ENCODE assay signal across 28 cellular contexts in the genomic region with DNA sequence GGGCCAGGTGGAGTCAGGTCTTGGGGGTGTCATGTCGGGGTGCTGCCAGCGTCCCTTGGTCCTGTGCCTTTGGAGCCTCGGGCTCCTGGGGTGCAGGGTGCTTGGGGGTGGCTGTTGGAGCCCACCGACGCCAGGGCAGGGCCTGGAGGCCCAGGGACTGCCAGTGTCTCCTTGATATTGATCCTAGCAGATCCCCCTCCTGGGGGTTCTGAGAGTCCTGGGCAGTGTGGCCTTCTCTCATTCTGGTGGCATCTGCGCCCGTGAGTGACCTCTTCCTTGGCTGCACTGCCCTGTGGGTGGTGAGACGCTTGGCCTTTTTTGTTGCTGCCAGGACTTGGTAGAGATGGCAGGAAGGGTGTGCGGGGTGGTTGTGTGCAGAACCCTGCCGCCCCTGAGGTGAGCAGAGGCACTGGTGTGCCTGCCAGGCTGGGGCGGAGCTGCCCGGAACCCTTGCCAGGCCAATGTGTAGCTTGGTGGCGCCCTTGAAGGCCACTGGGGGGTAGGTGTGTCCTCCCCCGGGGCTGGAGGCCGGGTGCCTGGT. TPM values are rescaled to one million over a fixed set of nuclear protein-coding genes. Genes with fewer than 3 reads are reported as not detected.
DNase-seq lines count a peak whose midpoint lies in the region; FAIRE-seq and TF ChIP-seq lines count a peak whose summit lies in the region.
"Had no signal": no experiment of that assay in that cellular context is flagged by ENCODE, and none has a peak within 500 bp of the region (broad histone marks: within the 10 kb centered on the region; RNA-seq: fewer than 3 reads in every experiment).

No MANE protein-coding gene starts in this region.

- peak; percentile 8 for DNase-seq in activated CD8-positive, alpha-beta memory T cell treated with anti-CD3 and anti-CD28 coated beads, Interleukin-2, amount 50 U/mL, for 4 hours
- DNase-seq in activated CD8-positive, alpha-beta memory T cell treated with anti-CD3 and anti-CD28 coated beads for 24 hours = no peak
- peak; percentile 44 for DNase-seq in D341Med (ENCODE audit: low spot score)
- DNase-seq in endodermal cell = peak; percentile 32
- peak; percentile 50 for DNase-seq in sigmoid colon
- no peak for DNase-seq in ureter (ENCODE audit: low spot score)
- DNase-seq in activated gamma-delta T cell (lab: John Stamatoyannopoulos, UW) = no peak
- DNase-seq in HTR-8/SVneo (ENCODE audit: insufficient read length, low spot score) = no peak
- DNase-seq: activated T-cell treated with anti-CD3 and anti-CD28 coated beads, Interleukin-2, amount 50 U/mL, for 24 hours; amniotic stem cell; DMS79; effector CD8-positive, alpha-beta T cell; hypothalamus; Kasumi-1; mesendoderm; NCI-H1417; NCI-H226; psoas muscle; SIG-M5; stimulated activated CD4-positive, alpha-beta T cell treated with anti-CD3 and anti-CD28 coated beads, Interleukin-4, amount 100 ng/mL, for 1 hour; T-helper 9 cell; transverse colon; WERI-Rb-1 had no signal

- 89 to 95% methylated on average over 10 to 15 of the region's 15 CpGs for WGBS in endodermal cell (ENCODE audit: insufficient coverage in 1 of 2, insufficient read length in 1 of 2), 2 experiments
- WGBS in sigmoid colon, 2 donors = 72 to 88% methylated on average over 15 of the region's 15 CpGs

- no peak for TF ChIP-seq EP300 in sigmoid colon (IDR thresholded peaks at IDR 0.05)

- H3K4me3 ChIP-seq in endodermal cell (ENCODE audit: low read length) = no peak overlapping the region
- no peak overlapping the region for H3K4me3 ChIP-seq in sigmoid colon
- H3K4me3 ChIP-seq: breast epithelium, Peyer's patch, psoas muscle, transverse colon had no signal

- H3K4me3 Mint-ChIP-seq in endodermal cell = no peak overlapping the region
- H3K4me3 Mint-ChIP-seq: activated T-cell treated with anti-CD3 and anti-CD28 coated beads, Interleukin-2, amount 50 U/mL, for 24 hours had no signal

- no peaks in the 10 kb centered on the region for H3K9me3 Mint-ChIP-seq in endodermal cell
- H3K9me3 Mint-ChIP-seq: activated T-cell treated with anti-CD3 and anti-CD28 coated beads, Interleukin-2, amount 50 U/mL, for 24 hours had no signal

- TF ChIP-seq CTCF in endodermal cell (conservative IDR thresholded peaks at IDR 0.05) (no peak), sigmoid colon (IDR thresholded peaks at IDR 0.05) (no peak)

- H3K27ac ChIP-seq in endodermal cell (ENCODE audit: low read depth, low read length) = no peak overlapping the region
- no peak overlapping the region for H3K27ac ChIP-seq in sigmoid colon
- H3K27ac ChIP-seq: breast epithelium, epithelial cell of prostate, neutrophil, Peyer's patch, psoas muscle, transverse colon, WERI-Rb-1 had no signal

- no peaks in the 10 kb centered on the region for H3K4me1 Mint-ChIP-seq in endodermal cell

- no peak for TF ChIP-seq POLR2A in sigmoid colon (IDR thresholded peaks at IDR 0.05)

- no peaks in the 10 kb centered on the region for H3K36me3 ChIP-seq in endodermal cell (ENCODE audit: control insufficient read depth, insufficient read depth, low read length)
- no peaks in the 10 kb centered on the region for H3K36me3 ChIP-seq in sigmoid colon
- H3K36me3 ChIP-seq: breast epithelium, neutrophil, Peyer's patch, transverse colon had no signal

- peaks cover 9% of the 10 kb centered on the region for H3K27me3 Mint-ChIP-seq in endodermal cell (ENCODE audit: insufficient read depth)

- H3K4me1 ChIP-seq in endodermal cell (ENCODE audit: control insufficient read depth, insufficient read depth, low read length) = no peaks in the 10 kb centered on the region
- H3K4me1 ChIP-seq in sigmoid colon = no peaks in the 10 kb centered on the region
- H3K4me1 ChIP-seq: breast epithelium, Peyer's patch, psoas muscle had no signal

- H3K27ac Mint-ChIP-seq in endodermal cell = no peak overlapping the region
- H3K27ac Mint-ChIP-seq: activated T-cell treated with anti-CD3 and anti-CD28 coated beads, Interleukin-2, amount 50 U/mL, for 24 hours had no signal

- FAIRE-seq in HTR-8/SVneo (lab: Jason Lieb, UNC) = no peak
- FAIRE-seq: G401.6 had no signal

- no peak overlapping the region for H3K9ac ChIP-seq in endodermal cell (ENCODE audit: extremely low read depth, low read length, poor library complexity, severe bottlenecking)

- H3K36me3 Mint-ChIP-seq in endodermal cell (ENCODE audit: low read depth) = no peaks in the 10 kb centered on the region

- peaks cover 14% of the 10 kb centered on the region for H3K27me3 ChIP-seq in endodermal cell (ENCODE audit: control insufficient read depth, insufficient read depth, low read length, poor library complexity, severe bottlenecking)
- H3K27me3 ChIP-seq in sigmoid colon = peaks cover 7 to 75% (median 36%) of the 10 kb centered on the region in 3 donors

- intact Hi-C loops in sigmoid colon (cut with DNase I) = no loop called here

- H3K9me3 ChIP-seq in endodermal cell (ENCODE audit: control insufficient read depth, low read length) = no peaks in the 10 kb centered on the region
- H3K9me3 ChIP-seq in sigmoid colon = no peaks in the 10 kb centered on the region
- H3K9me3 ChIP-seq: breast epithelium, neutrophil, Peyer's patch, psoas muscle, transverse colon had no signal

RNA-seq across cellular contexts. Expression of gene NAT8L, which starts 7.0 kb away (rescaled TPM):
- total RNA-seq in endodermal cell (1 to 10 TPM; 5.0 to 6.4 TPM), sigmoid colon (under 1 TPM in 3 of 4 donors, not detected in 1; 0.27 to 0.36 (median 0.28) TPM), ureter (0.16 TPM)
- polyA plus RNA-seq in endodermal cell (2013, experiment 1 of 2) = 13.4 TPM
- 11.1 TPM for polyA plus RNA-seq in endodermal cell (2013, experiment 2 of 2)
- polyA plus RNA-seq in sigmoid colon = 1 to 10 TPM in 1 of 3 donors, under 1 TPM in 1, not detected in 1; under 0.01 to 2.4 TPM

RNA-seq across cellular contexts. Expression of gene NELFA, which starts 57.3 kb away (rescaled TPM):
- 10 to 100 TPM; 54.8 to 60.1 TPM for total RNA-seq in endodermal cell
- 43.8 TPM for polyA plus RNA-seq in endodermal cell (2013, experiment 1 of 2)
- 43.0 TPM for polyA plus RNA-seq in endodermal cell (2013, experiment 2 of 2)
- 10 to 100 TPM; 14.3 to 19.3 (median 17.1) TPM for total RNA-seq in sigmoid colon
- 10 to 100 TPM; 13.8 to 27.4 (median 15.3) TPM for polyA plus RNA-seq in sigmoid colon
- total RNA-seq in ureter = 50.7 TPM

Comparison
In these comparisons a context has a peak if more than half of its experiments do, and no peak if none do; other contexts are left out.
1. DNase-seq: peak in activated CD8-positive, alpha-beta memory T cell treated with anti-CD3 and anti-CD28 coated beads, Interleukin-2, amount 50 U/mL, for 4 hours (single experiment), D341Med (single experiment), endodermal cell (single experiment) and sigmoid colon (single experiment); none in activated CD8-positive, alpha-beta memory T cell treated with anti-CD3 and anti-CD28 coated beads for 24 hours (single experiment), ureter (single experiment), activated gamma-delta T cell (single experiment) and HTR-8/SVneo (single experiment).